Comparison of ENCODE assay signal across 18 cellular contexts in the genomic region with DNA sequence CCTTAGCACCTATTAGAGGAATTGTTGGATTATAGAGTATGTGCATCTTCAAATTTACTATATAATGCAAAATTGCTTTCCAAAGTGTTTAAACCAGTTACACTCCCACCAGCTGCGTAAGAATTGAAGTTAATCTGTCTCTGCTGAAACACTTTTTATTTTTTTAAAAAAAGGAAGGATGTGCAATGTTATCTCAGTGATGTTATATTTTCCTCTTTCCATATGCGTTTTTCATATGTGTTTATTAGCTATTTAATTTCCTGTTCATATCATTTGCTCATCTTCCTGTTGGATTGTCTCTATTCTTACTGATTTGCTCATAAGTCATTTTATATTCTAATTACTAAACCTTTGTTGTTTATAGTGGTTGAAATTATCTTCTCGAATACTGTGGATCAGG.
"Had no signal": no experiment of that assay in that cellular context is flagged by ENCODE, and none has a peak within 500 bp of the region (broad histone marks: within the 10 kb centered on the region; RNA-seq: fewer than 3 reads in every experiment).

No MANE protein-coding gene starts in this region.

- DNase-seq: colonic mucosa; cortex of kidney; dermis blood vessel endothelial cell; dorsolateral prefrontal cortex; effector CD4-positive, alpha-beta T cell; effector CD8-positive, alpha-beta T cell; effector memory CD4-positive, alpha-beta T cell; effector memory CD8-positive, alpha-beta T cell; endodermal cell; erythroblast; esophagus squamous epithelium; foreskin fibroblast; foreskin keratinocyte; foreskin melanocyte; gastrocnemius medialis; glutamatergic neuron; heart left ventricle; heart right ventricle had no signal
